In the genomic region with DNA sequence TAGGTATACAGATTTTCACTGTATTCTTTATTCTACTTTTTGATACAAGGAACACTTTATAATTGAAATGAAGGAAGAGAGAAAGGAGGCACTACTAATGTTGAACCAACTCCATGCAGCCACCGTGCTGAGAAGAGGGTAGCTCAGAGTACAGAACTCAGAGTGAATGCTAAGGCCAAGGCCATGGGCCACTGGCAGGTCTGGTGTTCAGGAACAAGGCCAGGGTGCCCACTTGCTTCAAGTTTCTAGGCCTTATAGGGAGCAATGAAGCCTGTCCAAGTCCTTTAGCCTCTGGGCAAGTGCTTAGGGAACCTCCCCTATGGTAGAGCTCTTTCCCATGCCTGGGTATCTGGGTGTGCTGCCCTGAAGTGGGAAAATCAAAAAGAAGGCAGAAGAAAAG, we compare ENCODE assay signal across 33 cellular contexts.
"Had no signal": no experiment of that assay in that cellular context is flagged by ENCODE, and none has a peak within 500 bp of the region (broad histone marks: within the 10 kb centered on the region; RNA-seq: fewer than 3 reads in every experiment).

No MANE protein-coding gene starts in this region.

- DNase-seq: Karpas-422, Kasumi-1, MG63, MM.1S, MV-4-11, NCI-H1048, NCI-H1092, NCI-H1092 treated with DMSO at 0.1 percent for 48 hours, NCI-H1105, NCI-H1105 treated with DMSO at 0.1 percent for 48 hours, NCI-H1417, NCI-H1417 treated with DMSO at 0.1 percent for 48 hours, NCI-H1436, NCI-H1436 treated with DMSO at 0.1 percent for 48 hours, NCI-H146, NCI-H1694, NCI-H1694 treated with DMSO at 0.1 percent for 48 hours, NCI-H187, NCI-H187 treated with DMSO at 0.1 percent for 48 hours, NCI-H1930, NCI-H2029, NCI-H2029 treated with DMSO at 0.1 percent for 48 hours, NCI-H2081, NCI-H2081 treated with DMSO at 0.1 percent for 48 hours, NCI-H2107, NCI-H2171 treated with DMSO at 0.1 percent for 48 hours, NCI-H2227 treated with DMSO at 0.1 percent for 48 hours, NCI-H226, NCI-H345, NCI-H446, NCI-H446 treated with DMSO at 0.1 percent for 48 hours, NCI-H510A, NCI-H510A treated with DMSO at 0.1 percent for 48 hours had no signal
